ENCODE assay signal across 2 cellular contexts in genomic region chr3:186964629-186965028, GRCh38.
TF ChIP-seq lines count a peak whose summit lies in the region.

No MANE protein-coding gene starts in this region.

TF ChIP-seq in GM12891, 5 proteins besides CTCF, POLR2A, EP300 and RAD21:
- no peak for TF ChIP-seq POLR2AphosphoS5 (IDR thresholded peaks at IDR 0.05; ENCODE audit: low read depth, low read length)
- TF ChIP-seq TAF1 (IDR thresholded peaks at IDR 0.05; ENCODE audit: low read depth, low read length), result no peak
- TF ChIP-seq PAX5 (IDR thresholded peaks at IDR 0.05; ENCODE audit: insufficient read depth, low read length, severe bottlenecking), result no peak
- no peak for TF ChIP-seq POU2F2 (IDR thresholded peaks at IDR 0.05; ENCODE audit: low read depth, low read length)
- TF ChIP-seq SPI1 (IDR thresholded peaks at IDR 0.05; ENCODE audit: low read depth, low read length), result no peak

TF ChIP-seq in GM12878, 131 proteins besides CTCF, POLR2A, EP300 and RAD21:
- TF ChIP-seq CBX5 (IDR thresholded peaks at IDR 0.05; ENCODE audit: low read depth) (no peak), SREBF1 (IDR thresholded peaks at IDR 0.05; ENCODE audit: low read length) (no peak), MLLT1 (IDR thresholded peaks at IDR 0.05) (no peak), ZNF274 (IDR thresholded peaks at IDR 0.05; ENCODE audit: insufficient read depth, insufficient read length) (no peak), HCFC1 (IDR thresholded peaks at IDR 0.05; ENCODE audit: low read length) (no peak), POU2F2 (IDR thresholded peaks at IDR 0.05; ENCODE audit: borderline replicate concordance, low read depth, low read length) (no peak), MXI1 (IDR thresholded peaks at IDR 0.05; ENCODE audit: low read depth, low read length) (no peak), SIX5 (IDR thresholded peaks at IDR 0.05; ENCODE audit: low read depth, low read length, severe bottlenecking) (no peak), IKZF1 (conservative IDR thresholded peaks at IDR 0.05) (no peak), PBX3 (IDR thresholded peaks at IDR 0.05; ENCODE audit: insufficient replicate concordance, low read depth, low read length) (no peak), PAX8 (IDR thresholded peaks at IDR 0.05) (no peak), MYB (IDR thresholded peaks at IDR 0.05; ENCODE audit: borderline replicate concordance, low read depth, low read length) (no peak), PRDM15 (CRISPR knock-in tag; IDR thresholded peaks at IDR 0.05) (no peak)
